Comparison of ENCODE assay signal across 8 cellular contexts in genomic region chr3:124246949-124247348, GRCh38.
DNase-seq lines count a peak whose midpoint lies in the region; ATAC-seq and TF ChIP-seq lines count a peak whose summit lies in the region.

No MANE protein-coding gene starts in this region.

- no peaks in the 10 kb centered on the region for H3K9me3 ChIP-seq in RWPE2 (ENCODE audit: severe bottlenecking)

- TF ChIP-seq CTCF in C4-2B (conservative IDR thresholded peaks at IDR 0.05), result peak; percentile 77
- peak; percentile 49 for TF ChIP-seq CTCF in RWPE2 (IDR thresholded peaks at IDR 0.05; ENCODE audit: poor library complexity, severe bottlenecking)

- no peaks in the 10 kb centered on the region for H3K27me3 ChIP-seq in RWPE2 (ENCODE audit: insufficient read depth, poor library complexity, severe bottlenecking)

- H3K4me3 ChIP-seq in RWPE2 (ENCODE audit: severe bottlenecking), result no peak overlapping the region

- peak; percentile 37 for DNase-seq in HuH-7 (ENCODE audit: low spot score)
- no peak for DNase-seq in RWPE2 (ENCODE audit: low spot score)
- DNase-seq in islet precursor cell, result peak; percentile 53
- DNase-seq in amygdala (lab: John Stamatoyannopoulos, UW), result no peak
- DNase-seq in pons (ENCODE audit: low spot score), result no peak
- no peak for DNase-seq in activated CD8-positive, alpha-beta memory T cell treated with anti-CD3 and anti-CD28 coated beads, Interleukin-2, amount 50 U/mL, for 4 hours

- no peaks in the 10 kb centered on the region for H3K36me3 ChIP-seq in RWPE2 (ENCODE audit: low read depth)

- ATAC-seq in RWPE2 (ENCODE audit: low read depth), result no peak
- no peak for ATAC-seq in GM21367 (IDR thresholded peaks at IDR 0.05; ENCODE audit: unreplicated experiment)

- peaks cover 10% of the 10 kb centered on the region for H3K4me1 ChIP-seq in RWPE2 (ENCODE audit: insufficient read depth, poor library complexity, severe bottlenecking)

- H3K27ac ChIP-seq in C4-2B (no peak overlapping the region), RWPE2 (ENCODE audit: poor library complexity, severe bottlenecking) (no peak overlapping the region)

Comparison
In these comparisons a context has a peak if more than half of its experiments do, and no peak if none do; other contexts are left out.
1. DNase-seq: peak in HuH-7 (single experiment) and islet precursor cell (single experiment); none in RWPE2 (single experiment), amygdala (0 of 56), pons (single experiment) and activated CD8-positive, alpha-beta memory T cell treated with anti-CD3 and anti-CD28 coated beads, Interleukin-2, amount 50 U/mL, for 4 hours (single experiment).